ENCODE assay signal across 7 cellular contexts in the genomic region with DNA sequence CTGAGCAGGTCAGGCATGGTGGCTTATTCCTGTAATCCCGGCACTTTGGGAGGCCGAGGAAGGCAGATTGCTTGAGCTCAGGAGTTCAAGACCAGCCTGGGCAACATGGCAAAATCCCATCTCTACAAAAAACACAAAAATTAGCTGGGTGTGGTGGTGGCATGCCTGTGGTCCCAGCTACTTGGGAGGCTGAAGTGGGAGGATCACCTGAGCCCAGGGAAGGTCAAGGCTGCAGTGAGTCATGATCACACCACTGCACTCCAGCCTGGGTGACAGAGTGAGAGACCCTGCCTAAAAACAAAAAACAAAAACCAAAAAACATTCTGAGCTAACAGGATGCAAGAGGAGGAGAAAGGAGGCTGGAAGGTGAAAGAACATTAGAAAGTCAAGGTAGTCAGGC. TPM values are rescaled to one million over a fixed set of nuclear protein-coding genes. Genes with fewer than 3 reads are reported as not detected.
DNase-seq lines count a peak whose midpoint lies in the region; ATAC-seq, FAIRE-seq and TF ChIP-seq lines count a peak whose summit lies in the region.
"Not testable (repeated sequence)": the region's sequence is repeated elsewhere in the genome, so short reads cannot be mapped to it uniquely, and the experiment has no call there.

No MANE protein-coding gene starts in this region.

- dilution Hi-C loops in keratinocyte (cut with MboI; ENCODE audit: extremely low pct_ligation_motif_present, low sequenced_read_pairs) = not testable (repeated sequence)

- peaks cover 50% of the 10 kb centered on the region for H3K79me2 ChIP-seq in keratinocyte (ENCODE audit: control insufficient read depth, insufficient read depth, low read length)

- H3K9ac ChIP-seq in keratinocyte (ENCODE audit: control insufficient read depth, extremely low read depth, insufficient read depth, low read length) = not testable (repeated sequence)

- H3K36me3 Mint-ChIP-seq in T-helper 1 cell treated with Interleukin-12 subunit alpha and Interleukin-12 subunit beta and Interleukin-4 antibody, amounts not matched to agents 30 μg/mL and 1 μg/mL, for 36 hours (ENCODE audit: low read depth); activated CD4-positive, alpha-beta memory T cell treated with anti-CD3 and anti-CD28 coated beads for 36 hours; activated T-helper 17 cell treated with anti-CD3 and anti-CD28 coated beads, Interleukin-2, amount 50 U/mL, for 72 hours (ENCODE audit: low read depth); brain; natural killer cell treated with Interleukin-12 subunit alpha and Interleukin-12 subunit beta and Interleukin-15 and Interleukin-18, amount 100 ng/mL, for 72 hours: not testable (repeated sequence)

- peaks cover 44% of the 10 kb centered on the region for H3K4me1 Mint-ChIP-seq in T-helper 1 cell treated with Interleukin-12 subunit alpha and Interleukin-12 subunit beta and Interleukin-4 antibody, amounts not matched to agents 30 μg/mL and 1 μg/mL, for 36 hours (ENCODE audit: low read depth)
- H3K4me1 Mint-ChIP-seq in activated CD4-positive, alpha-beta memory T cell treated with anti-CD3 and anti-CD28 coated beads for 36 hours (ENCODE audit: low read depth) = peaks cover 52% of the 10 kb centered on the region
- H3K4me1 Mint-ChIP-seq in activated T-helper 17 cell treated with anti-CD3 and anti-CD28 coated beads, Interleukin-2, amount 50 U/mL, for 72 hours = peaks cover 37% of the 10 kb centered on the region
- H3K4me1 Mint-ChIP-seq in brain = peaks cover 75% of the 10 kb centered on the region
- H3K4me1 Mint-ChIP-seq in natural killer cell treated with Interleukin-12 subunit alpha and Interleukin-12 subunit beta and Interleukin-15 and Interleukin-18, amount 100 ng/mL, for 72 hours (ENCODE audit: low read depth in 2 of 2) = peaks cover 51 to 57% of the 10 kb centered on the region in 2 donors

- CTCF ChIA-PET in HEK293 (lab: Yijun Ruan, JAX) = interaction anchor here (0.7 to 21.4 kb wide), 14 partner anchors 9 to 384 kb away, joined by 3 to 506 read pairs (median 8); partner anchors contain the start of gene MYO18A
- CTCF ChIA-PET in activated CD4-positive, alpha-beta memory T cell treated with anti-CD3 and anti-CD28 coated beads for 36 hours (lab: Charles Lee) = interaction anchor here (0.8 to 15.0 kb wide), 14 partner anchors 9 to 377 kb away, joined by 3 to 394 read pairs (median 14); partner anchors contain the start of gene MYO18A

- H2AFZ ChIP-seq in keratinocyte (ENCODE audit: control insufficient read depth, low read length) = not testable (repeated sequence)

- POLR2A ChIA-PET in HEK293 (lab: Yijun Ruan, JAX) = interaction anchor here (0.6 to 2.7 kb wide), 4 partner anchors 23 to 147 kb away, joined by 3 to 60 read pairs (median 4); partner anchors contain the start of genes MYO18A and NUFIP2
- POLR2A ChIA-PET in activated CD4-positive, alpha-beta memory T cell treated with anti-CD3 and anti-CD28 coated beads for 36 hours (lab: Charles Lee) = not testable (repeated sequence)

- DNase-seq in activated CD4-positive, alpha-beta memory T cell treated with anti-CD3 and anti-CD28 coated beads for 36 hours; keratinocyte (ENCODE audit: low read depth, low spot score); natural killer cell treated with Interleukin-12 subunit alpha and Interleukin-12 subunit beta and Interleukin-15 and Interleukin-18, amount 100 ng/mL, for 72 hours (ENCODE audit: low spot score): not testable (repeated sequence)

- not testable (repeated sequence) for FAIRE-seq in keratinocyte (lab: Jason Lieb, UNC)

- H3K4me3 Mint-ChIP-seq in T-helper 1 cell treated with Interleukin-12 subunit alpha and Interleukin-12 subunit beta and Interleukin-4 antibody, amounts not matched to agents 30 μg/mL and 1 μg/mL, for 36 hours = peak overlapping the region; percentile 41
- H3K4me3 Mint-ChIP-seq in activated CD4-positive, alpha-beta memory T cell treated with anti-CD3 and anti-CD28 coated beads for 36 hours = not testable (repeated sequence)
- H3K4me3 Mint-ChIP-seq in activated T-helper 17 cell treated with anti-CD3 and anti-CD28 coated beads, Interleukin-2, amount 50 U/mL, for 72 hours = peak overlapping the region; percentile 73
- peak overlapping the region in 3 of 5 experiments; percentile 31 to 61 (median 46) for H3K4me3 Mint-ChIP-seq in brain
- H3K4me3 Mint-ChIP-seq in natural killer cell treated with Interleukin-12 subunit alpha and Interleukin-12 subunit beta and Interleukin-15 and Interleukin-18, amount 100 ng/mL, for 72 hours = peak overlapping the region; percentile 59

- TF ChIP-seq CTCF in HEK293 (tag by site-specific recombination; IDR thresholded peaks at IDR 0.05); brain (conservative IDR thresholded peaks at IDR 0.05); keratinocyte (optimal IDR thresholded peaks at IDR 0.05 in 1 of 3, IDR thresholded peaks at IDR 0.05 in 1 of 3, conservative IDR thresholded peaks at IDR 0.05 in 1 of 3; ENCODE audit: extremely low read depth in 1 of 3, insufficient read depth in 2 of 3, low read length in 3 of 3): not testable (repeated sequence)

- not testable (repeated sequence) for H3K27me3 Mint-ChIP-seq in T-helper 1 cell treated with Interleukin-12 subunit alpha and Interleukin-12 subunit beta and Interleukin-4 antibody, amounts not matched to agents 30 μg/mL and 1 μg/mL, for 36 hours (ENCODE audit: low read depth); activated CD4-positive, alpha-beta memory T cell treated with anti-CD3 and anti-CD28 coated beads for 36 hours; activated T-helper 17 cell treated with anti-CD3 and anti-CD28 coated beads, Interleukin-2, amount 50 U/mL, for 72 hours; brain; natural killer cell treated with Interleukin-12 subunit alpha and Interleukin-12 subunit beta and Interleukin-15 and Interleukin-18, amount 100 ng/mL, for 72 hours

- not testable (repeated sequence) for ATAC-seq in activated T-helper 17 cell treated with anti-CD3 and anti-CD28 coated beads, Interleukin-2, amount 50 U/mL, for 72 hours (replicated peaks); natural killer cell treated with Interleukin-12 subunit alpha and Interleukin-12 subunit beta and Interleukin-15 and Interleukin-18, amount 100 ng/mL, for 72 hours

- not testable (repeated sequence) for H3K4me3 ChIP-seq in HEK293 (ENCODE audit: low read depth, low read length); keratinocyte (ENCODE audit: control insufficient read depth in 2 of 3, extremely low read depth in 1 of 3, insufficient read depth in 2 of 3, low read depth in 1 of 3, low read length in 3 of 3)

- not testable (repeated sequence) for H3K27me3 ChIP-seq in keratinocyte (ENCODE audit: control insufficient read depth, extremely low read depth, insufficient read depth, low read length)

- not testable (repeated sequence) for H3K27ac ChIP-seq in HEK293 (ENCODE audit: extremely low read depth, low read depth, low read length)
- H3K27ac ChIP-seq in keratinocyte (ENCODE audit: control insufficient read depth, insufficient read depth, low read length) = peak overlapping the region; percentile 42

- not testable (repeated sequence) for H3K9me3 ChIP-seq in HEK293 (ENCODE audit: control insufficient read depth, insufficient read depth, low read depth, low read length); keratinocyte (ENCODE audit: control insufficient read depth, low read depth, low read length)

- H3K4me2 ChIP-seq in keratinocyte (ENCODE audit: control insufficient read depth, extremely low read depth, insufficient read depth, low read depth, low read length) = not testable (repeated sequence)

- H3K9me1 ChIP-seq in keratinocyte (ENCODE audit: control insufficient read depth, extremely low read depth, insufficient read depth, low read length) = not testable (repeated sequence)

- not testable (repeated sequence) for H4K20me1 ChIP-seq in keratinocyte (ENCODE audit: control insufficient read depth, extremely low read depth, insufficient read depth, low read length)

- H3K36me3 ChIP-seq in HEK293 (ENCODE audit: control insufficient read depth in 2 of 2, insufficient read depth in 1 of 2, low read length in 2 of 2) = not testable (repeated sequence)
- peaks cover 2 to 15% of the 10 kb centered on the region in 2 experiments for H3K36me3 ChIP-seq in keratinocyte (ENCODE audit: control insufficient read depth in 2 of 2, extremely low read depth in 1 of 2, insufficient read depth in 2 of 2, low read length in 2 of 2)

- intact Hi-C loops in activated CD4-positive, alpha-beta memory T cell treated with anti-CD3 and anti-CD28 coated beads for 36 hours (cut with micrococcal nuclease) = loop anchor here (10.0 kb wide), 2 partner anchors 248 to 418 kb away; partner anchors contain the start of genes ABHD15, TAOK1 and TP53I13

- not testable (repeated sequence) for H3K4me1 ChIP-seq in HEK293 (ENCODE audit: control insufficient read depth, insufficient read depth, low read length)
- peaks cover 72% of the 10 kb centered on the region for H3K4me1 ChIP-seq in keratinocyte (ENCODE audit: control insufficient read depth, extremely low read depth, insufficient read depth, low read length)

- not testable (repeated sequence) for H3K9me3 Mint-ChIP-seq in T-helper 1 cell treated with Interleukin-12 subunit alpha and Interleukin-12 subunit beta and Interleukin-4 antibody, amounts not matched to agents 30 μg/mL and 1 μg/mL, for 36 hours; activated CD4-positive, alpha-beta memory T cell treated with anti-CD3 and anti-CD28 coated beads for 36 hours; activated T-helper 17 cell treated with anti-CD3 and anti-CD28 coated beads, Interleukin-2, amount 50 U/mL, for 72 hours; brain; natural killer cell treated with Interleukin-12 subunit alpha and Interleukin-12 subunit beta and Interleukin-15 and Interleukin-18, amount 100 ng/mL, for 72 hours

- H3K27ac Mint-ChIP-seq in T-helper 1 cell treated with Interleukin-12 subunit alpha and Interleukin-12 subunit beta and Interleukin-4 antibody, amounts not matched to agents 30 μg/mL and 1 μg/mL, for 36 hours = peak overlapping the region; percentile 54
- H3K27ac Mint-ChIP-seq in activated CD4-positive, alpha-beta memory T cell treated with anti-CD3 and anti-CD28 coated beads for 36 hours = peak overlapping the region; percentile 67
- peak overlapping the region; percentile 51 for H3K27ac Mint-ChIP-seq in activated T-helper 17 cell treated with anti-CD3 and anti-CD28 coated beads, Interleukin-2, amount 50 U/mL, for 72 hours
- peak overlapping the region in 4 of 5 experiments; percentile 22 to 94 (median 86) for H3K27ac Mint-ChIP-seq in brain
- peak overlapping the region; percentile 79 to 93 for H3K27ac Mint-ChIP-seq in natural killer cell treated with Interleukin-12 subunit alpha and Interleukin-12 subunit beta and Interleukin-15 and Interleukin-18, amount 100 ng/mL, for 72 hours

RNA-seq across cellular contexts. Expression of gene MYO18A, which starts 33.0 kb away (rescaled TPM):
- 10 to 100 TPM; 46.3 to 47.1 TPM for total RNA-seq in activated CD4-positive, alpha-beta memory T cell treated with anti-CD3 and anti-CD28 coated beads for 36 hours
- 10 to 100 TPM; 90.6 to 95.9 TPM for total RNA-seq in activated T-helper 17 cell treated with anti-CD3 and anti-CD28 coated beads, Interleukin-2, amount 50 U/mL, for 72 hours
- polyA plus RNA-seq in brain (ENCODE audit: insufficient read depth, low read depth, low replicate concordance) (55.9 TPM), keratinocyte (18.4 to 26.6 TPM (median 20.0 TPM) in 3 replicates)
- polyA plus RNA-seq in keratinocyte (2011; ENCODE audit: low read depth) = 132 TPM
- polyA plus RNA-seq in keratinocyte (2011; cell fraction: cytosol; rRNA removed) = 13.5 and 22.0 TPM in 2 replicates
- 129 and 141 TPM in 2 replicates for polyA plus RNA-seq in keratinocyte (2011; cell fraction: nucleus; rRNA removed)
- 70.9 and 78.4 TPM in 2 replicates for polyA plus RNA-seq in keratinocyte (2012; ENCODE audit: low replicate concordance)
- 43.5 to 142 TPM (median 64.0 TPM) in 3 replicates for polyA minus RNA-seq in keratinocyte
- 32.6 TPM for polyA minus RNA-seq in keratinocyte (2011; cell fraction: cytosol; rRNA and poly(A)+ RNA removed)
- polyA minus RNA-seq in keratinocyte (2011; cell fraction: nucleus; rRNA and poly(A)+ RNA removed) = 71.2 and 113 TPM in 2 replicates
- 10 to 100 TPM; 56.7 to 60.9 TPM for total RNA-seq in natural killer cell treated with Interleukin-12 subunit alpha and Interleukin-12 subunit beta and Interleukin-15 and Interleukin-18, amount 100 ng/mL, for 72 hours
